In genomic region chr4:116862592-116862991, GRCh38 we compare ENCODE assay signal across 7 cellular contexts.
"Had no signal": no experiment of that assay in that cellular context is flagged by ENCODE, and none has a peak within 500 bp of the region (broad histone marks: within the 10 kb centered on the region; RNA-seq: fewer than 3 reads in every experiment).

No MANE protein-coding gene starts in this region.

- FAIRE-seq: HTR-8/SVneo had no signal

- H3K4me3 ChIP-seq: GM23248, HAP-1 had no signal

- H3K9me3 ChIP-seq: HAP-1 had no signal

- H3K9ac ChIP-seq: GM23248 had no signal

- DNase-seq: GM23248, GOT3, H7, HFFc6 had no signal

- H3K27ac ChIP-seq: GM23248 had no signal

- H3K36me3 ChIP-seq: HAP-1 had no signal

- H3K4me1 ChIP-seq: HAP-1 had no signal

- H2AFZ ChIP-seq: GM23248 had no signal

- ATAC-seq: HCT116 had no signal
